ENCODE assay signal across 8 cellular contexts in genomic region chr6:106520711-106521367, GRCh38.
DNase-seq lines count a peak whose midpoint lies in the region; ATAC-seq and TF ChIP-seq lines count a peak whose summit lies in the region.

No MANE protein-coding gene starts in this region.

- H3K4me3 ChIP-seq in spleen, result peak overlapping the region; percentile 6 to 62 (median 34)
- no peak overlapping the region for H3K4me3 ChIP-seq in BE2C (ENCODE audit: low read depth, low read length)
- no peak overlapping the region for H3K4me3 ChIP-seq in SJCRH30

- ATAC-seq in GM18505 (IDR thresholded peaks at IDR 0.05; ENCODE audit: unreplicated experiment), result peak; percentile 49
- ATAC-seq in HG02884 (IDR thresholded peaks at IDR 0.05; ENCODE audit: unreplicated experiment), result peak; percentile 51

- 37 to 54% (median 42%) methylated on average over 14 of the region's 14 CpGs for WGBS in spleen, 5 donors

- TF ChIP-seq POLR2A in GM18505 (IDR thresholded peaks at IDR 0.05; ENCODE audit: borderline replicate concordance, extremely low read depth, insufficient read depth, insufficient read length) (peak; percentile 42), spleen (IDR thresholded peaks at IDR 0.05) (peak in 1 of 3 donors; percentile 41)

- H3K9me3 ChIP-seq in spleen (no peaks in the 10 kb centered on the region), BE2C (no peaks in the 10 kb centered on the region), SJCRH30 (replicated peaks) (no peaks in the 10 kb centered on the region)

- H3K36me3 ChIP-seq in spleen (peaks cover 0 to 7% (median 0%) of the 10 kb centered on the region in 6 donors), BE2C (no peaks in the 10 kb centered on the region), SJCRH30 (no peaks in the 10 kb centered on the region)

- H3K27me3 ChIP-seq in spleen (replicated peaks in 1 of 7) (no peaks in the 10 kb centered on the region), BE2C (peaks cover 17% of the 10 kb centered on the region), SJCRH30 (peaks cover 3% of the 10 kb centered on the region; the same call in 1 of the 2 replicates)

- intact Hi-C loops in spleen (cut with DNase I; ENCODE audit: low total_unique reads), result no loop called here

- H3K27ac ChIP-seq in spleen (peak overlapping the region; percentile 80 to 97 (median 92)), SJCRH30 (no peak overlapping the region)

- H3K4me1 ChIP-seq in spleen (peaks cover 41 to 100% (median 96%) of the 10 kb centered on the region in 6 donors), BE2C (no peaks in the 10 kb centered on the region; the same call in 1 of the 2 replicates), SJCRH30 (0 out of 2 replicates have a peak, but pooled peaks cover 3% of the 10 kb centered on the region)

- no peak for TF ChIP-seq CTCF in spleen (IDR thresholded peaks at IDR 0.05 in 8 of 11, conservative IDR thresholded peaks at IDR 0.05 in 3 of 11)
- TF ChIP-seq CTCF in BE2C (IDR thresholded peaks at IDR 0.05; ENCODE audit: low read depth, low read length), result no peak

- DNase-seq in RPMI7951 (ENCODE audit: low read depth) (peak; percentile 80), spleen (peak; percentile 91), BE2C (no peak), AG20443 (ENCODE audit: low spot score) (no peak), SJCRH30 (no peak)
- DNase-seq in activated naive CD4-positive, alpha-beta T cell (lab: John Stamatoyannopoulos, UW), result peak in 3 of 4 experiments; percentile 32 to 59 (median 43)

Comparison
In these comparisons a context has a peak if more than half of its experiments do, and no peak if none do; other contexts are left out.
1. DNase-seq: peak in RPMI7951 (single experiment), activated naive CD4-positive, alpha-beta T cell (3 of 4) and spleen (single experiment); none in BE2C (single experiment), AG20443 (single experiment) and SJCRH30 (0 of 2).
2. H3K4me3 ChIP-seq: peak in spleen (8 of 8); none in BE2C (single experiment) and SJCRH30 (single experiment).